ENCODE assay signal across 22 cellular contexts in the genomic region with DNA sequence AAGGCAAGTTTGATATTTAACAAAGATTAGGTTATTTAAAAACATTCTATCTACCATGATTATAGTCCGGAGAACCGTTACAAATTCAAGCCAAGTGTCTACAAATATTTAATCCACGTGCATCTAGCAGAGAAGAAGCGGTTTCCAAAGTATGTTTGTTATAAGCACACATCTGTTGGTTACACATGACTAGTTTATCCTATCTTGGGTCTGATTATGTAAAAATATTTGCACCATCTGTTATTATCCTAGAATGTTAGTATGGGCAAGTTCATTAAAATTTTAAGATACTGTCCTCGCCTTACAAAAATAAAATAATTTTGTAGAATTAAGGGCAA.
"Had no signal": no experiment of that assay in that cellular context is flagged by ENCODE, and none has a peak within 500 bp of the region (broad histone marks: within the 10 kb centered on the region; RNA-seq: fewer than 3 reads in every experiment).

No MANE protein-coding gene starts in this region.

- ATAC-seq: Right ventricle myocardium inferior, SK-N-SH treated with all-trans-retinoic acid at 6 μM for 48 hours, T-helper 17 cell had no signal

- H3K36me3 ChIP-seq: MG63, SJCRH30 had no signal

- H3K4me3 ChIP-seq: MG63, SJCRH30 had no signal

- H3K27me3 ChIP-seq: MG63, SJCRH30 had no signal

- H3K9me3 ChIP-seq: MG63, SJCRH30 had no signal

- DNase-seq: IMR-90, Karpas-422, KG1, MG63, NCI-H1092 treated with DMSO at 0.1 percent for 48 hours, NCI-H1417, NCI-H1436 treated with DMSO at 0.1 percent for 48 hours, NCI-H1694 treated with DMSO at 0.1 percent for 48 hours, NCI-H1930, NCI-H2081, NCI-H2107, NCI-H2227 treated with DMSO at 0.1 percent for 48 hours, NCI-H526, SHP77 treated with DMSO at 0.1 percent for 48 hours, SJCRH30, T-helper 1 cell, T-helper 17 cell had no signal

- H3K27ac ChIP-seq: HL-60, SJCRH30 had no signal

- H3K4me1 ChIP-seq: SJCRH30 had no signal

- FAIRE-seq: HTR-8/SVneo, RCC 7860 had no signal
